In the genomic region with DNA sequence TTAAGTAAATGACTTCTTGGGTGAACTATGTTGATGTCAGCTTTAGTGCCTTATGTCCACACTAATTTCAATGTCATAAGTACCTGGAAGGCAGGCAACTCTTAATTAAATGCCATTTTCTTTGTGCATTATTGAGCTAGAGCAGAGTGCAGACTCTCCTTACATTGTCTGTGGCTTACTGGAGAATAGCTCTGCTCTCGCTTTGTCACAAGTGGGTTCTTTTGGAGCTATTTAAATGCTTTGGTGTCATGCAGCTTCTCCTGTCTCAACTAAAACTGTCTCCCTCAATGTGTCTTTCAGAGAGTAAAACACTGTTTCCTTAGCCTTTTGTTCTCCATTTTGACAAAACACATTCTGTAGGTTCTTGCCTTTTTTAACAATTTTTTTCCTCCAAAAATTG, we compare ENCODE assay signal across 21 cellular contexts.
"Had no signal": no experiment of that assay in that cellular context is flagged by ENCODE, and none has a peak within 500 bp of the region (broad histone marks: within the 10 kb centered on the region; RNA-seq: fewer than 3 reads in every experiment).

No MANE protein-coding gene starts in this region.

- H3K4me2 ChIP-seq: KMS-11 had no signal

- H3K27ac Mint-ChIP-seq: activated CD4-positive, alpha-beta memory T cell treated with anti-CD3 and anti-CD28 coated beads, Interleukin-2, amount 10 ng/mL, durations not matched to agents 7 days and 5 days; activated naive CD4-positive, alpha-beta T cell treated with anti-CD3 and anti-CD28 coated beads, Interleukin-2, amount 10 ng/mL, durations not matched to agents 7 days and 5 days; activated naive CD8-positive, alpha-beta T cell treated with anti-CD3 and anti-CD28 coated beads for 36 hours; activated T-helper 17 cell treated with anti-CD3 and anti-CD28 coated beads, Interleukin-2, amount 50 U/mL, for 72 hours; T-helper 17 cell had no signal

- ATAC-seq: activated T-helper 17 cell treated with anti-CD3 and anti-CD28 coated beads, Interleukin-2, amount 50 U/mL, for 72 hours; T-helper 17 cell had no signal

- H3K27me3 ChIP-seq: brain microvascular endothelial cell, cardiac muscle cell had no signal

- H3K36me3 ChIP-seq: brain microvascular endothelial cell, cardiac muscle cell had no signal

- H3K36me3 Mint-ChIP-seq: activated naive CD4-positive, alpha-beta T cell treated with anti-CD3 and anti-CD28 coated beads, Interleukin-2, amount 10 ng/mL, durations not matched to agents 7 days and 5 days; activated naive CD8-positive, alpha-beta T cell treated with anti-CD3 and anti-CD28 coated beads for 36 hours had no signal

- H3K27ac ChIP-seq: brain microvascular endothelial cell, cardiac muscle cell, KMS-11 had no signal

- H3K4me1 Mint-ChIP-seq: activated CD4-positive, alpha-beta memory T cell treated with anti-CD3 and anti-CD28 coated beads, Interleukin-2, amount 10 ng/mL, durations not matched to agents 7 days and 5 days; activated naive CD4-positive, alpha-beta T cell treated with anti-CD3 and anti-CD28 coated beads, Interleukin-2, amount 10 ng/mL, durations not matched to agents 7 days and 5 days; activated naive CD8-positive, alpha-beta T cell treated with anti-CD3 and anti-CD28 coated beads for 36 hours; activated T-helper 17 cell treated with anti-CD3 and anti-CD28 coated beads, Interleukin-2, amount 50 U/mL, for 72 hours; T-helper 17 cell had no signal

- H3K4me3 Mint-ChIP-seq: activated CD4-positive, alpha-beta memory T cell treated with anti-CD3 and anti-CD28 coated beads, Interleukin-2, amount 10 ng/mL, durations not matched to agents 7 days and 5 days; activated naive CD4-positive, alpha-beta T cell treated with anti-CD3 and anti-CD28 coated beads, Interleukin-2, amount 10 ng/mL, durations not matched to agents 7 days and 5 days; activated naive CD8-positive, alpha-beta T cell treated with anti-CD3 and anti-CD28 coated beads for 36 hours; activated T-helper 17 cell treated with anti-CD3 and anti-CD28 coated beads, Interleukin-2, amount 50 U/mL, for 72 hours; T-helper 17 cell had no signal

- H3K27me3 Mint-ChIP-seq: activated CD4-positive, alpha-beta memory T cell treated with anti-CD3 and anti-CD28 coated beads, Interleukin-2, amount 10 ng/mL, durations not matched to agents 7 days and 5 days; activated naive CD4-positive, alpha-beta T cell treated with anti-CD3 and anti-CD28 coated beads, Interleukin-2, amount 10 ng/mL, durations not matched to agents 7 days and 5 days; T-helper 17 cell had no signal

- H3K4me3 ChIP-seq: cardiac muscle cell had no signal

- H3K9me3 Mint-ChIP-seq: activated CD4-positive, alpha-beta memory T cell treated with anti-CD3 and anti-CD28 coated beads, Interleukin-2, amount 10 ng/mL, durations not matched to agents 7 days and 5 days; activated naive CD8-positive, alpha-beta T cell treated with anti-CD3 and anti-CD28 coated beads for 36 hours had no signal

- DNase-seq: activated CD4-positive, alpha-beta memory T cell treated with anti-CD3 and anti-CD28 coated beads, Interleukin-2, amount 10 ng/mL, durations not matched to agents 7 days and 5 days; activated CD4-positive, alpha-beta T cell treated with anti-CD3 and anti-CD28 coated beads, Interleukin-2, amount 50 U/mL, for 1 hour; activated CD4-positive, CD25-positive, alpha-beta regulatory T cell; activated gamma-delta T cell treated with Interleukin-2 at 50 U/mL for 16 hours; activated naive CD4-positive, alpha-beta T cell treated with anti-CD3 and anti-CD28 coated beads, Interleukin-2, amount 10 ng/mL, durations not matched to agents 7 days and 5 days; activated naive CD8-positive, alpha-beta T cell treated with anti-CD3 and anti-CD28 coated beads for 36 hours; activated T-cell treated with anti-CD3 and anti-CD28 coated beads for 4 hours; activated T-cell treated with anti-CD3 and anti-CD28 coated beads, Interleukin-2, amount 50 U/mL, for 48 hours; brain microvascular endothelial cell; MV-4-11; NCI-H1092 treated with DMSO at 0.1 percent for 48 hours; NCI-H1436 treated with DMSO at 0.1 percent for 48 hours; NCI-H2107; NCI-H446 treated with DMSO at 0.1 percent for 48 hours; NCI-H526; SIG-M5; T-helper 17 cell; T-helper 9 cell had no signal
